Comparison of ENCODE assay signal across 19 cellular contexts in the genomic region with DNA sequence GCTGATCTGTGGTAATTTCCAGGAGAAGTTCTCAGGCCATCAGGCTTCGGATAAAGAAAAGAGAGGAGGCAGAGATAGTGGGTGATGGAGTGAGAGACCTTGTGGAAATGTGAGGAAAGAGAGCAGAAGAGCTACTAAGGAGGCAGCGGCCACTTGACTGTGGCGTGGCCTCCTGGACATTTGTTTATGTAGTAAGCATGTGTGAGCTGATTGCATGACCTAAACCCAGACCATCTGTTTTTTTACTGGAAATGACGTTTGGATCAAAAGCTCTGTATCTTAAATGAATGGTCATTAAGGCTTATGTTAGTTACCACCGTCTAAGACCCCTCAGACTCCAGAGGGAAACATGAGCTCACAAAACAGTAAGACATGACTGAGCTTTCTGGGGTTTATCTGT. TPM values are rescaled to one million over a fixed set of nuclear protein-coding genes. Genes with fewer than 3 reads are reported as not detected.
DNase-seq lines count a peak whose midpoint lies in the region; ATAC-seq and TF ChIP-seq lines count a peak whose summit lies in the region.
"Had no signal": no experiment of that assay in that cellular context is flagged by ENCODE, and none has a peak within 500 bp of the region (broad histone marks: within the 10 kb centered on the region; RNA-seq: fewer than 3 reads in every experiment).

No MANE protein-coding gene starts in this region.

- no peaks in the 10 kb centered on the region for H3K9me3 Mint-ChIP-seq in Calu3 (ENCODE audit: low read depth, unreplicated experiment)
- no peaks in the 10 kb centered on the region for H3K9me3 Mint-ChIP-seq in progenitor cell of endocrine pancreas (ENCODE audit: low read depth)
- H3K9me3 Mint-ChIP-seq: activated CD8-positive, alpha-beta T cell treated with anti-CD3 and anti-CD28 coated beads for 36 hours; activated naive CD8-positive, alpha-beta T cell treated with anti-CD3 and anti-CD28 coated beads for 36 hours; activated T-cell treated with anti-CD3 and anti-CD28 coated beads, Interleukin-2, amount 50 U/mL, for 72 hours; endodermal cell; immature natural killer cell had no signal

- no peaks in the 10 kb centered on the region for H3K27me3 ChIP-seq in SJSA1 (replicated peaks)
- no peaks in the 10 kb centered on the region for H3K27me3 ChIP-seq in gastroesophageal sphincter
- H3K27me3 ChIP-seq: vagina had no signal

- TF ChIP-seq POLR2A in gastroesophageal sphincter (IDR thresholded peaks at IDR 0.05) = no peak

- BruUV-seq in Calu3 (replicated peaks; lab: Mats Ljungman, UMichigan) = no TSS peak

- peak overlapping the region; percentile 25 for H3K4me3 Mint-ChIP-seq in Calu3 (ENCODE audit: low read depth, unreplicated experiment)
- no peak overlapping the region for H3K4me3 Mint-ChIP-seq in progenitor cell of endocrine pancreas (ENCODE audit: low read depth)
- H3K4me3 Mint-ChIP-seq: activated CD8-positive, alpha-beta T cell treated with anti-CD3 and anti-CD28 coated beads for 36 hours; activated naive CD8-positive, alpha-beta T cell treated with anti-CD3 and anti-CD28 coated beads for 36 hours; activated T-cell treated with anti-CD3 and anti-CD28 coated beads, Interleukin-2, amount 50 U/mL, for 72 hours; endodermal cell; immature natural killer cell had no signal

- TF ChIP-seq CTCF in Calu3 (IDR thresholded peaks at IDR 0.05; ENCODE audit: unreplicated experiment) = no peak
- TF ChIP-seq CTCF in gastroesophageal sphincter (IDR thresholded peaks at IDR 0.05) = no peak
- no peak for TF ChIP-seq CTCF in progenitor cell of endocrine pancreas (IDR thresholded peaks at IDR 0.05; ENCODE audit: unreplicated experiment)

- TF ChIP-seq EP300 in gastroesophageal sphincter (IDR thresholded peaks at IDR 0.05) = no peak

- peak overlapping the region; percentile 75 for H3K27ac ChIP-seq in SJSA1
- H3K27ac ChIP-seq in gastroesophageal sphincter = peak overlapping the region in 3 of 4 donors; percentile 49 to 96 (median 95)
- H3K27ac ChIP-seq: vagina had no signal

- intact Hi-C loops in Calu3 (cut with micrococcal nuclease; ENCODE audit: unreplicated experiment) = no loop called here

- H3K4me3 ChIP-seq in SJSA1 (no peak overlapping the region), gastroesophageal sphincter (no peak overlapping the region)
- H3K4me3 ChIP-seq: vagina had no signal

- H3K36me3 Mint-ChIP-seq in Calu3 (ENCODE audit: insufficient read depth, unreplicated experiment) (peaks cover 96% of the 10 kb centered on the region), progenitor cell of endocrine pancreas (ENCODE audit: insufficient read depth) (peaks cover 37% of the 10 kb centered on the region)

- no peak for ATAC-seq in gastroesophageal sphincter
- ATAC-seq: activated CD8-positive, alpha-beta T cell treated with anti-CD3 and anti-CD28 coated beads for 36 hours; activated T-cell treated with anti-CD3 and anti-CD28 coated beads, Interleukin-2, amount 50 U/mL, for 72 hours; Panc1; stimulated activated naive CD8-positive, alpha-beta T cell treated with anti-CD3 and anti-CD28 coated beads, Interleukin-15, Interleukin-2, amounts not matched to agents 100 U/mL and 50 U/mL, for 24 hours had no signal

- no peaks in the 10 kb centered on the region for H3K9me3 ChIP-seq in SJSA1 (replicated peaks)
- H3K9me3 ChIP-seq in gastroesophageal sphincter = no peaks in the 10 kb centered on the region
- H3K9me3 ChIP-seq: vagina had no signal

- H3K4me1 Mint-ChIP-seq in Calu3 (ENCODE audit: low read depth, unreplicated experiment) (peaks cover 92% of the 10 kb centered on the region), progenitor cell of endocrine pancreas (ENCODE audit: low read depth) (peaks cover 73% of the 10 kb centered on the region)

- no peak for DNase-seq in Calu3
- DNase-seq in SJSA1 (ENCODE audit: low read depth in 1 of 2, low spot score in 2 of 2) = peak in 1 of 2 experiments; percentile 28
- DNase-seq in progenitor cell of endocrine pancreas (ENCODE audit: low spot score, unreplicated experiment) = no peak
- no peak for DNase-seq in RKO (ENCODE audit: low spot score)
- no peak for DNase-seq in medulla oblongata (ENCODE audit: extremely low spot score)
- DNase-seq in activated CD4-positive, CD25-positive, alpha-beta regulatory T cell (lab: John Stamatoyannopoulos, UW) = no peak
- no peak for DNase-seq in islet precursor cell
- DNase-seq: activated CD8-positive, alpha-beta T cell treated with anti-CD3 and anti-CD28 coated beads for 36 hours; activated naive CD8-positive, alpha-beta T cell treated with anti-CD3 and anti-CD28 coated beads for 36 hours; activated T-cell treated with anti-CD3 and anti-CD28 coated beads, Interleukin-2, amount 50 U/mL, for 72 hours; central memory CD4-positive, alpha-beta T cell; endodermal cell; GF-D8; immature natural killer cell; NCI-H1105; stimulated activated naive CD8-positive, alpha-beta T cell treated with anti-CD3 and anti-CD28 coated beads, Interleukin-15, Interleukin-2, amounts not matched to agents 100 U/mL and 50 U/mL, for 24 hours had no signal

- CTCF ChIA-PET in Calu3 (lab: Charles Lee) = interaction anchor here (0.7 to 1.7 kb wide), 2 partner anchors 517 to 685 kb away, joined by 4 to 6 read pairs; no protein-coding TSS in a partner anchor

- H3K27ac Mint-ChIP-seq in Calu3 (ENCODE audit: unreplicated experiment) (peak overlapping the region; percentile 66), progenitor cell of endocrine pancreas (peak overlapping the region; percentile 90)
- H3K27ac Mint-ChIP-seq: activated CD8-positive, alpha-beta T cell treated with anti-CD3 and anti-CD28 coated beads for 36 hours; activated naive CD8-positive, alpha-beta T cell treated with anti-CD3 and anti-CD28 coated beads for 36 hours; activated T-cell treated with anti-CD3 and anti-CD28 coated beads, Interleukin-2, amount 50 U/mL, for 72 hours; endodermal cell; immature natural killer cell had no signal

- WGBS in gastroesophageal sphincter (ENCODE audit: low coverage in 1 of 2), 2 donors = 44 to 49% methylated on average over 4 to 5 of the region's 5 CpGs

- H3K27me3 Mint-ChIP-seq in Calu3 (ENCODE audit: unreplicated experiment) = no peaks in the 10 kb centered on the region
- no peaks in the 10 kb centered on the region for H3K27me3 Mint-ChIP-seq in progenitor cell of endocrine pancreas
- H3K27me3 Mint-ChIP-seq: activated CD8-positive, alpha-beta T cell treated with anti-CD3 and anti-CD28 coated beads for 36 hours; activated naive CD8-positive, alpha-beta T cell treated with anti-CD3 and anti-CD28 coated beads for 36 hours had no signal

- H3K36me3 ChIP-seq in SJSA1 = peaks cover 47% of the 10 kb centered on the region
- peaks cover 0 to 29% of the 10 kb centered on the region in 2 donors for H3K36me3 ChIP-seq in gastroesophageal sphincter
- H3K36me3 ChIP-seq: vagina had no signal

- peaks cover 51% of the 10 kb centered on the region for H3K4me1 ChIP-seq in SJSA1 (replicated peaks)
- peaks cover 11 to 84% (median 20%) of the 10 kb centered on the region in 3 donors for H3K4me1 ChIP-seq in gastroesophageal sphincter

RNA-seq across cellular contexts. Expression of a gene that starts 13.6 kb away (rescaled TPM):
- total RNA-seq in Calu3 (2022) (621 and 626 TPM in 2 replicates), gastroesophageal sphincter (100 to 1,000 TPM in 2 of 4 donors, 10 to 100 TPM in 2; 94.8 to 137 (median 103) TPM), progenitor cell of endocrine pancreas (108 and 120 TPM in 2 replicates)
- 23.0 and 23.3 TPM in 2 replicates for total RNA-seq in SJSA1 (2014; rRNA removed; shearing (Covaris generic))
